1 cellular context compared by ENCODE assay signal in genomic region chr1:72432645-72433267, GRCh38.
TF ChIP-seq lines count a peak whose summit lies in the region.

No MANE protein-coding gene starts in this region.

TF ChIP-seq in GM12878, 131 proteins besides CTCF, POLR2A, EP300 and RAD21 (continued from another document):
- TF ChIP-seq MEF2B (IDR thresholded peaks at IDR 0.05; ENCODE audit: partially characterized antibody, poor library complexity, severe bottlenecking) = peak; percentile 19
- TF ChIP-seq MTA2 (IDR thresholded peaks at IDR 0.05; ENCODE audit: low read depth) = peak; percentile 85
- peak; percentile 58 for TF ChIP-seq IKZF1 (conservative IDR thresholded peaks at IDR 0.05)
- peak; percentile 10; the same call in 1 of the 2 replicates for TF ChIP-seq SPI1 (IDR thresholded peaks at IDR 0.05; ENCODE audit: borderline replicate concordance, insufficient read depth, low read depth, low read length)
- TF ChIP-seq RAD51 (IDR thresholded peaks at IDR 0.05) = peak; percentile 53; the same call in 1 of the 2 replicates
- TF ChIP-seq NFIC (IDR thresholded peaks at IDR 0.05; ENCODE audit: low read depth, low read length) = peak; percentile 68; the same call in 1 of the 2 replicates
- peak; percentile 64 to 66 for TF ChIP-seq IKZF2 (IDR thresholded peaks at IDR 0.05)
- no peak for TF ChIP-seq ZNF687 (IDR thresholded peaks at IDR 0.05)
- TF ChIP-seq SKIL (IDR thresholded peaks at IDR 0.05; ENCODE audit: low read depth, poor library complexity, severe bottlenecking) = peak; percentile 39
- TF ChIP-seq RUNX3 (IDR thresholded peaks at IDR 0.05; ENCODE audit: low read length) = peak; percentile 87
- TF ChIP-seq FOXK2 (IDR thresholded peaks at IDR 0.05) = no peak
- TF ChIP-seq NR2C1 (IDR thresholded peaks at IDR 0.05) = no peak
- TF ChIP-seq ZZZ3 (IDR thresholded peaks at IDR 0.05; ENCODE audit: control insufficient read depth, insufficient read length, low read depth) = no peak
- TF ChIP-seq CEBPZ (IDR thresholded peaks at IDR 0.05; ENCODE audit: low read depth, low read length) = no peak
- TF ChIP-seq JUNB (IDR thresholded peaks at IDR 0.05) = peak; percentile 79
- no peak for TF ChIP-seq SP1 (IDR thresholded peaks at IDR 0.05; ENCODE audit: low read depth, low read length)
- TF ChIP-seq RFX5 (IDR thresholded peaks at IDR 0.05; ENCODE audit: low read depth, low read length) = no peak
- peak; percentile 14 for TF ChIP-seq BCL3 (IDR thresholded peaks at IDR 0.05; ENCODE audit: borderline replicate concordance, insufficient read depth, low read depth, low read length, poor library complexity, severe bottlenecking)
- TF ChIP-seq EED (IDR thresholded peaks at IDR 0.05; ENCODE audit: low read depth) = peak; percentile 40; the same call in 1 of the 2 replicates
- TF ChIP-seq TCF3 (IDR thresholded peaks at IDR 0.05; ENCODE audit: borderline replicate concordance, insufficient read depth, low read depth, low read length) = no peak
- TF ChIP-seq MEF2A (IDR thresholded peaks at IDR 0.05; ENCODE audit: insufficient read depth, low read depth, low read length) = 0 out of 2 replicates have a peak, but pooled peaks have one; percentile 48
- TF ChIP-seq ATF2 (IDR thresholded peaks at IDR 0.05; ENCODE audit: low read length) = peak; percentile 25; the same call in 1 of the 2 replicates
- no peak for TF ChIP-seq ZBED1 (IDR thresholded peaks at IDR 0.05; ENCODE audit: borderline replicate concordance)
